Comparison of ENCODE assay signal across 27 cellular contexts in the genomic region with DNA sequence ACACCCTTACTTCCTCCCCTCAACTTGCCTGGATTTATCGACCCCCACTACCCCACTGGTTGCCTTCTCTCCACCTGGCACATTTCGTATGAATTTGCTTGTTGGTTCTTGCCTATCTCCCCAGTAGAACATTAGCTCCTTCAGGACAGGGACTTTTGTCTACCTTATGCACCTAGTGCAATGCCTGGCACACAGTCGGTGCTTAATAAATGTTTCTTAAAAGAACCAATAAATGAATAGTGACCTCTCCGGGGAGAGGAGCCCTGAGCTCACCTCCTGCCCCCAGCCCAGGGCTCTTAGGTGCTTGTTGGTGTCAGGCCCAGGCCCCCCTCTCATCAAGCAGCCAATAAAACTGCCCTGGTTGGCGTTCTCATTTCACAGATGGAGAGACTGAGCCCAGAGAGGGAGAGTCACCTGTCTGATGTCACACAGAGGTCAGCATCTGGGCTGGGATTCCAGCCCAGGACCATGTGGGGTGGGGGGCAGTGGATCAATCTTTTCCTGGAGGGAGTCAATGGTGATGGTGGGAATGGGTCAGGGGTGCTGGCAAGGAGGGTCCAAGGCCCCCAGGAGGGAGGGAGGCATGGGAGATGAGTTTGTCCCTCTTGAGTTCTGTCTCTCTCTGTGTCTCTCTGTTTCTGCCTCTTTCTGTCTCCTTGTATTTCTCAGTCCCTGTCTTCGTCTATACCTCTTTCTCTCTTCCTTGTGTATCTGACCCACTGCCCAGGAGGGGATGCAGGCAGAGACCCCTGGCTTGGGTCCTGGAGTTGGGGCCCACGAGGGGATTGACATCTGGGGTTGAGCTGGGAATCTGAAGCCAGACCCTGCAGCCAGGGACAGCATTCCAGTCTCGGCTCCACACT.
A peak's percentile ranks its signal among the peaks of the same experiment; 100 is the strongest.
DNase-seq lines count a peak whose midpoint lies in the region; ATAC-seq, FAIRE-seq and TF ChIP-seq lines count a peak whose summit lies in the region.
"Had no signal": no experiment of that assay in that cellular context is flagged by ENCODE, and none has a peak within 500 bp of the region (broad histone marks: within the 10 kb centered on the region; RNA-seq: fewer than 3 reads in every experiment).

No MANE protein-coding gene starts in this region.

- TF ChIP-seq POLR2A in H1 (IDR thresholded peaks at IDR 0.05; ENCODE audit: control extremely low read depth in 1 of 2, low read depth in 2 of 2, low read length in 2 of 2) (no peak), prostate gland (IDR thresholded peaks at IDR 0.05) (no peak)

- H4K91ac ChIP-seq in H1 (replicated peaks; ENCODE audit: insufficient read length, low read length) = no peak overlapping the region
- peak overlapping the region; percentile 71 for H4K91ac ChIP-seq in trophoblast cell (ENCODE audit: low read depth, low read length)

- ATAC-seq in heart right ventricle = no peak
- ATAC-seq: activated CD8-positive, alpha-beta memory T cell treated with anti-CD3 and anti-CD28 coated beads, Interleukin-2, amount 10 ng/mL, durations not matched to agents 7 days and 5 days; CD8-positive, alpha-beta T cell; stimulated activated effector memory CD8-positive, alpha-beta T cell treated with anti-CD3 and anti-CD28 coated beads, Interleukin-12 subunit alpha, Interleukin-12 subunit beta, amount 100 ng/mL, for 72 hours had no signal

- H3K4me3 ChIP-seq in left ventricle myocardium inferior = no peak overlapping the region
- H3K4me3 ChIP-seq in heart right ventricle = no peak overlapping the region
- H3K4me3 ChIP-seq in H1 (ENCODE audit: extremely low read depth in 1 of 4, insufficient read depth in 2 of 4, low read depth in 3 of 4, low read length in 4 of 4) = no peak overlapping the region
- H3K4me3 ChIP-seq in trophoblast cell (ENCODE audit: low read depth, low read length) = no peak overlapping the region
- no peak overlapping the region for H3K4me3 ChIP-seq in prostate gland
- no peak overlapping the region for H3K4me3 ChIP-seq in foreskin fibroblast (ENCODE audit: low read depth in 1 of 2, low read length in 2 of 2)
- no peak overlapping the region for H3K4me3 ChIP-seq in colonic mucosa
- H3K4me3 ChIP-seq: esophagus muscularis mucosa, GM23248 had no signal

- H3K79me1 ChIP-seq in H1 (ENCODE audit: low read depth, low read length) (no peaks in the 10 kb centered on the region), trophoblast cell (ENCODE audit: low read length) (peaks cover 24% of the 10 kb centered on the region)

- no peak overlapping the region for H3K23ac ChIP-seq in H1 (ENCODE audit: insufficient read length)
- no peak overlapping the region for H3K23ac ChIP-seq in trophoblast cell (ENCODE audit: low read length)

- H3K4me1 ChIP-seq in left ventricle myocardium inferior (peaks cover 50% of the 10 kb centered on the region), heart right ventricle (peaks cover 16 to 86% (median 38%) of the 10 kb centered on the region in 9 donors), H1 (replicated peaks in 1 of 4; ENCODE audit: control insufficient read depth in 3 of 4, insufficient read depth in 4 of 4, low read length in 3 of 4) (peaks cover 0 to 3% (median 0%) of the 10 kb centered on the region in 4 experiments; a peak in 1 of 7 replicates), trophoblast cell (ENCODE audit: control insufficient read depth in 1 of 2, insufficient read depth in 2 of 2, low read length in 2 of 2) (peaks cover 23 to 27% of the 10 kb centered on the region in 2 experiments), prostate gland (replicated peaks) (no peaks in the 10 kb centered on the region), colonic mucosa (no peaks in the 10 kb centered on the region)

- no peak overlapping the region for H2BK120ac ChIP-seq in H1 (replicated peaks; ENCODE audit: low read depth, low read length)
- H2BK120ac ChIP-seq in trophoblast cell (ENCODE audit: insufficient read depth, low read length, poor library complexity) = no peak overlapping the region

- H4K12ac ChIP-seq in trophoblast cell (ENCODE audit: low read depth, low read length) = no peak overlapping the region

- no peak overlapping the region for H2AFZ ChIP-seq in H1 (ENCODE audit: low read length)
- H2AFZ ChIP-seq in trophoblast cell (ENCODE audit: insufficient read depth, low read length, poor library complexity) = no peak overlapping the region
- H2AFZ ChIP-seq: GM23248 had no signal

- CTCF ChIA-PET in H1 (lab: Charles Lee; ENCODE audit: partially characterized antibody) = interaction anchor here (0.8 to 7.4 kb wide), 7 partner anchors 14 to 280 kb away, joined by 3 to 61 read pairs (median 6); no protein-coding TSS in a partner anchor

- H3K18ac ChIP-seq in H1 (ENCODE audit: extremely low read depth, low read length) (no peak overlapping the region), trophoblast cell (ENCODE audit: low read length) (no peak overlapping the region)

- H3K27ac ChIP-seq in left ventricle myocardium inferior (replicated peaks) = peak overlapping the region; percentile 84
- H3K27ac ChIP-seq in heart right ventricle = peak overlapping the region in 2 of 10 donors; percentile 79 to 96
- H3K27ac ChIP-seq in H1 (ENCODE audit: low read depth, low read length) = no peak overlapping the region
- H3K27ac ChIP-seq in trophoblast cell (ENCODE audit: low read depth, low read length) = no peak overlapping the region
- H3K27ac ChIP-seq in prostate gland = no peak overlapping the region
- H3K27ac ChIP-seq in colonic mucosa = no peak overlapping the region
- H3K27ac ChIP-seq: GM23248 had no signal

- intact Hi-C loops in left ventricle myocardium inferior (cut with micrococcal nuclease) (no loop called here), heart right ventricle (cut with DNase I) (loop anchor here in 7 of 10 donors (2.0 to 10.0 kb wide), 7 partner anchors 37 to 185 kb away; a partner anchor contains a TSS), prostate gland (cut with DNase I) (loop anchor here (5.0 kb wide), 1 partner anchor 97 kb away; no protein-coding TSS in a partner anchor), colonic mucosa (cut with DNase I) (loop anchor here (10.0 kb wide), 1 partner anchor 185 kb away; no protein-coding TSS in a partner anchor)

- POLR2A ChIA-PET in H1 (lab: Charles Lee; ENCODE audit: partially characterized antibody) = interaction anchor here (1.2 kb wide), 1 partner anchor 89 kb away, joined by 3 read pairs; a partner anchor contains a TSS

- H3K4me2 ChIP-seq in H1 (ENCODE audit: insufficient read depth in 1 of 2, low read depth in 2 of 2, low read length in 2 of 2) = no peak overlapping the region
- no peak overlapping the region for H3K4me2 ChIP-seq in trophoblast cell (ENCODE audit: low read length)

- H4K20me1 ChIP-seq in H1 (replicated peaks in 1 of 2; ENCODE audit: control insufficient read depth in 1 of 2, insufficient read depth in 2 of 2, low read length in 2 of 2) = no peaks in the 10 kb centered on the region

- no peak overlapping the region for H2BK20ac ChIP-seq in H1 (ENCODE audit: low read length)

- no peaks in the 10 kb centered on the region for H3K27me3 ChIP-seq in left ventricle myocardium inferior (ENCODE audit: low read depth)
- H3K27me3 ChIP-seq in heart right ventricle = no peaks in the 10 kb centered on the region
- no peaks in the 10 kb centered on the region; a peak in 1 of 7 replicates for H3K27me3 ChIP-seq in H1 (replicated peaks in 1 of 4; ENCODE audit: control insufficient read depth in 3 of 4, extremely low read depth in 1 of 4, insufficient read depth in 3 of 4, low read length in 3 of 4)
- no peaks in the 10 kb centered on the region for H3K27me3 ChIP-seq in trophoblast cell (ENCODE audit: insufficient read depth, low read length)
- no peaks in the 10 kb centered on the region for H3K27me3 ChIP-seq in prostate gland (replicated peaks; ENCODE audit: insufficient read depth)
- H3K27me3 ChIP-seq in colonic mucosa = no peaks in the 10 kb centered on the region
- H3K27me3 ChIP-seq: esophagus muscularis mucosa had no signal

- no peak overlapping the region; the same call in 1 of the 2 replicates for H2AK5ac ChIP-seq in H1 (ENCODE audit: low read depth, low read length)
- peak overlapping the region; percentile 10 for H2AK5ac ChIP-seq in trophoblast cell (ENCODE audit: low read length)

- TF ChIP-seq EP300 in H1 (IDR thresholded peaks at IDR 0.05; ENCODE audit: borderline replicate concordance in 1 of 2, low read depth in 2 of 2, low read length in 2 of 2) = no peak

- H3K14ac ChIP-seq in H1 (ENCODE audit: insufficient read length) = no peak overlapping the region
- H3K14ac ChIP-seq in trophoblast cell (ENCODE audit: low read length) = no peak overlapping the region

- 80 to 81% methylated on average over 8 of the region's 8 CpGs for WGBS in heart right ventricle, 2 donors
- whole genome bisulfite sequencing in H1 (ENCODE audit: extremely low coverage in 1 of 2, insufficient coverage in 1 of 2, insufficient read length in 1 of 2, insufficient replicate concordance in 2 of 2, low coverage in 1 of 2, low lambda C conversion rate in 2 of 2, missing lambda C conversion rate in 1 of 2), 2 experiments = 93% methylated on average over 8 of the region's 8 CpGs; no CpG with 5 or more reads in 1 of the 2 experiments
- no CpG with 5 or more reads among the region's 8 CpGs for WGBS in trophoblast cell (ENCODE audit: extremely low coverage, insufficient coverage, insufficient read length)
- WGBS in prostate gland = 74% methylated on average over 8 of the region's 8 CpGs

- H2BK15ac ChIP-seq in H1 (ENCODE audit: low read length) = no peak overlapping the region

- FAIRE-seq in H1 (lab: Jason Lieb, UNC) = no peak
- FAIRE-seq: frontal cortex, GM12891, urothelium cell line had no signal

- TF ChIP-seq CTCF in left ventricle myocardium inferior (IDR thresholded peaks at IDR 0.05; ENCODE audit: borderline replicate concordance) = no peak
- TF ChIP-seq CTCF in heart right ventricle (IDR thresholded peaks at IDR 0.05) = no peak
- no peak for TF ChIP-seq CTCF in H1 (IDR thresholded peaks at IDR 0.05; ENCODE audit: control extremely low read depth in 1 of 3, insufficient read depth in 1 of 3, low read depth in 1 of 3, low read length in 3 of 3)
- TF ChIP-seq CTCF in prostate gland (IDR thresholded peaks at IDR 0.05) = no peak
- no peak for TF ChIP-seq CTCF in foreskin fibroblast (IDR thresholded peaks at IDR 0.05; ENCODE audit: low read depth, low read length)
- TF ChIP-seq CTCF in colonic mucosa (IDR thresholded peaks at IDR 0.05) = no peak

- H3K79me2 ChIP-seq in H1 (ENCODE audit: control insufficient read depth in 1 of 2, insufficient read depth in 2 of 2, low read length in 2 of 2) = no peaks in the 10 kb centered on the region
- peaks cover 2% of the 10 kb centered on the region for H3K79me2 ChIP-seq in trophoblast cell (ENCODE audit: control insufficient read depth, insufficient read depth, low read length, poor library complexity)

- H2BK12ac ChIP-seq in H1 (ENCODE audit: low read depth, low read length) (0 out of 2 replicates have a peak overlapping the region, but pooled peaks have one; percentile 18), trophoblast cell (ENCODE audit: low read length) (no peak overlapping the region)

- DNase-seq in left ventricle myocardium inferior (peak; percentile 13), heart right ventricle (no peak), H1 (ENCODE audit: low read depth in 1 of 2, low spot score in 2 of 2) (no peak), trophoblast cell (no peak), prostate gland (ENCODE audit: low spot score) (no peak), foreskin fibroblast (no peak), colonic mucosa (no peak), HUDEP-2 (lab: John Stamatoyannopoulos, UW; ENCODE audit: unreplicated experiment in 76 of 76) (no peak)
- DNase-seq: activated CD8-positive, alpha-beta memory T cell treated with anti-CD3 and anti-CD28 coated beads, Interleukin-2, amount 10 ng/mL, durations not matched to agents 7 days and 5 days; activated naive CD4-positive, alpha-beta T cell; activated T-cell treated with anti-CD3 and anti-CD28 coated beads, Interleukin-2, amount 50 U/mL, for 48 hours; amniotic stem cell; CD8-positive, alpha-beta T cell; DMS 273 treated with DMSO at 0.1 percent for 48 hours; GM23248; hippocampal formation; NCI-H1105; NCI-H2029; SIG-M5; stimulated activated CD4-positive, alpha-beta T cell treated with anti-CD3 and anti-CD28 coated beads, Interleukin-4, amount 100 ng/mL, for 1 hour; SW 1271; T1000 had no signal

- no peak overlapping the region for H3K56ac ChIP-seq in H1 (replicated peaks; ENCODE audit: insufficient read length, low read depth, low read length)

- no peak overlapping the region for H3K9ac ChIP-seq in H1 (replicated peaks in 1 of 4; ENCODE audit: extremely low read depth in 1 of 4, low read depth in 3 of 4, low read length in 3 of 4)
- no peak overlapping the region for H3K9ac ChIP-seq in trophoblast cell (ENCODE audit: low read length)
- no peak overlapping the region for H3K9ac ChIP-seq in colonic mucosa (ENCODE audit: low read depth in 2 of 2, low read length in 2 of 2)
- H3K9ac ChIP-seq: GM23248 had no signal

- H3K23me2 ChIP-seq in H1 (ENCODE audit: low read depth, low read length) = no peaks in the 10 kb centered on the region

- no peak overlapping the region for H4K8ac ChIP-seq in H1 (ENCODE audit: extremely low read depth, insufficient read depth, low read length)
- H4K8ac ChIP-seq in trophoblast cell (ENCODE audit: low read depth, low read length) = no peak overlapping the region

- H4K5ac ChIP-seq in H1 (ENCODE audit: insufficient read length, low read depth, low read length) = no peak overlapping the region

- H3K9me3 ChIP-seq in left ventricle myocardium inferior (replicated peaks) = no peaks in the 10 kb centered on the region
- H3K9me3 ChIP-seq in heart right ventricle = no peaks in the 10 kb centered on the region
- H3K9me3 ChIP-seq in H1 (ENCODE audit: insufficient read depth in 2 of 2, low read depth in 1 of 2, low read length in 1 of 2) = no peaks in the 10 kb centered on the region
- H3K9me3 ChIP-seq in trophoblast cell (ENCODE audit: insufficient read depth, low read depth, low read length) = no peaks in the 10 kb centered on the region
- no peaks in the 10 kb centered on the region for H3K9me3 ChIP-seq in prostate gland
- H3K9me3 ChIP-seq in colonic mucosa = no peaks in the 10 kb centered on the region
- H3K9me3 ChIP-seq: esophagus muscularis mucosa had no signal

- TF ChIP-seq RAD21 in H1 (IDR thresholded peaks at IDR 0.05 in 1 of 2, conservative IDR thresholded peaks at IDR 0.05 in 1 of 2; ENCODE audit: low read depth in 2 of 2, low read length in 2 of 2) = no peak

- no peak overlapping the region for H3K4ac ChIP-seq in H1 (replicated peaks; ENCODE audit: insufficient read length, low read depth, low read length)
- H3K4ac ChIP-seq in trophoblast cell (ENCODE audit: low read depth, low read length) = no peak overlapping the region

- H3K36me3 ChIP-seq in left ventricle myocardium inferior = no peaks in the 10 kb centered on the region
- H3K36me3 ChIP-seq in heart right ventricle = no peaks in the 10 kb centered on the region
- H3K36me3 ChIP-seq in H1 (ENCODE audit: control insufficient read depth in 2 of 4, insufficient read depth in 4 of 4, low read length in 3 of 4) = no peaks in the 10 kb centered on the region
- H3K36me3 ChIP-seq in trophoblast cell (ENCODE audit: control insufficient read depth in 1 of 2, insufficient read depth in 2 of 2, low read length in 2 of 2) = no peaks in the 10 kb centered on the region
- H3K36me3 ChIP-seq in prostate gland = no peaks in the 10 kb centered on the region
- H3K36me3 ChIP-seq in colonic mucosa = no peaks in the 10 kb centered on the region
- H3K36me3 ChIP-seq: esophagus muscularis mucosa had no signal

- no peak overlapping the region; the same call in 1 of the 2 replicates for H2BK5ac ChIP-seq in H1 (ENCODE audit: low read depth, low read length)
- H2BK5ac ChIP-seq in trophoblast cell (ENCODE audit: low read depth, low read length, poor library complexity) = peak overlapping the region; percentile 38
